In genomic region chr5:180352976-180353225, GRCh38 we compare ENCODE assay signal across 9 cellular contexts. TPM values are rescaled to one million over a fixed set of nuclear protein-coding genes. Genes with fewer than 3 reads are reported as not detected.
A peak's percentile ranks its signal among the peaks of the same experiment; 100 is the strongest.
DNase-seq lines count a peak whose midpoint lies in the region; ATAC-seq, FAIRE-seq and TF ChIP-seq lines count a peak whose summit lies in the region.
"Had no signal": no experiment of that assay in that cellular context is flagged by ENCODE, and none has a peak within 500 bp of the region (broad histone marks: within the 10 kb centered on the region; RNA-seq: fewer than 3 reads in every experiment).

No MANE protein-coding gene starts in this region.

- DNase-seq in A549 (ENCODE audit: low read depth in 1 of 2, low spot score in 1 of 2) (no peak), right lobe of liver (no peak), T-helper 9 cell (no peak), HCEC 1CT (no peak), glutamatergic neuron (no peak)

- H3K27me3 ChIP-seq in right lobe of liver: peaks cover 0 to 5% of the 10 kb centered on the region in 2 donors

- WGBS in A549 (ENCODE audit: missing lambda C conversion rate): no CpG with 5 or more reads among the region's 33 CpGs
- WGBS in right lobe of liver (ENCODE audit: insufficient coverage, low coverage, low lambda C conversion rate, missing lambda C conversion rate): no CpG with 5 or more reads among the region's 33 CpGs
- 1% methylated on average over 33 of the region's 33 CpGs for WGBS in urinary bladder

- POLR2A ChIA-PET in A549 (lab: Yijun Ruan, JAX): interaction anchor here (0.6 to 1.5 kb wide), 6 partner anchors 19 to 129 kb away, joined by 3 to 9 read pairs (median 4); no protein-coding TSS in a partner anchor

- H3K27ac Mint-ChIP-seq in glutamatergic neuron (ENCODE audit: unreplicated experiment): no peak overlapping the region

- H3K4me2 ChIP-seq in A549: peak overlapping the region; percentile 66

- TF ChIP-seq POLR2A in A549 (IDR thresholded peaks at IDR 0.05; ENCODE audit: low read length) (no peak), right lobe of liver (IDR thresholded peaks at IDR 0.05) (no peak)

- H3K4me1 Mint-ChIP-seq in glutamatergic neuron (ENCODE audit: low read depth, unreplicated experiment): peaks cover 17% of the 10 kb centered on the region

- CTCF ChIA-PET in A549 (lab: Yijun Ruan, JAX): interaction anchor here (1.0 to 1.4 kb wide), 4 partner anchors 10 to 88 kb away, joined by 3 to 6 read pairs (median 4); no protein-coding TSS in a partner anchor

- ATAC-seq in A549: peak in 1 of 2 experiments; percentile 69; a peak in 5 of 6 replicates
- ATAC-seq in GM21723 (IDR thresholded peaks at IDR 0.05; ENCODE audit: unreplicated experiment): peak; percentile 34
- no peak for ATAC-seq in right lobe of liver

- TF ChIP-seq CTCF in A549 (IDR thresholded peaks at IDR 0.05) (no peak), WI38 (IDR thresholded peaks at IDR 0.05; ENCODE audit: low read depth, low read length) (no peak), right lobe of liver (IDR thresholded peaks at IDR 0.05) (no peak), glutamatergic neuron (IDR thresholded peaks at IDR 0.05; ENCODE audit: partially characterized antibody, unreplicated experiment) (no peak)

- H3K9me3 ChIP-seq in A549 (no peaks in the 10 kb centered on the region), right lobe of liver (no peaks in the 10 kb centered on the region)

- H3K36me3 Mint-ChIP-seq in glutamatergic neuron (ENCODE audit: unreplicated experiment): no peaks in the 10 kb centered on the region

- H3K36me3 ChIP-seq in right lobe of liver (no peaks in the 10 kb centered on the region), urinary bladder (ENCODE audit: insufficient read depth) (no peaks in the 10 kb centered on the region)

- H3K4me1 ChIP-seq in A549: peaks cover 15% of the 10 kb centered on the region
- H3K4me1 ChIP-seq in right lobe of liver: peaks cover 0 to 16% (median 4%) of the 10 kb centered on the region in 4 donors
- no peaks in the 10 kb centered on the region for H3K4me1 ChIP-seq in urinary bladder (ENCODE audit: insufficient read depth)

- H3K27ac ChIP-seq in A549: peak overlapping the region; percentile 74 to 85
- no peak overlapping the region for H3K27ac ChIP-seq in right lobe of liver
- H3K27ac ChIP-seq in urinary bladder (ENCODE audit: low read depth): peak overlapping the region; percentile 54

- no peak for TF ChIP-seq EP300 in A549 (IDR thresholded peaks at IDR 0.05)

- H3K27me3 Mint-ChIP-seq in glutamatergic neuron (ENCODE audit: unreplicated experiment): peaks cover 18% of the 10 kb centered on the region

- peak overlapping the region; percentile 93 for H3K4me3 ChIP-seq in A549
- H3K4me3 ChIP-seq in WI38 (ENCODE audit: low read depth, low read length): peak overlapping the region; percentile 71
- peak overlapping the region; percentile 40 to 55 (median 44) for H3K4me3 ChIP-seq in right lobe of liver
- H3K4me3 ChIP-seq in urinary bladder (ENCODE audit: low read depth, low read length): peak overlapping the region; percentile 76

- no peak overlapping the region for H3K4me3 Mint-ChIP-seq in glutamatergic neuron (ENCODE audit: unreplicated experiment)

- intact Hi-C loops in right lobe of liver (cut with DNase I): no loop called here

- no peak for FAIRE-seq in A549 (lab: Jason Lieb, UNC)
- FAIRE-seq: G401.6 had no signal

- H3K9me3 Mint-ChIP-seq in glutamatergic neuron (ENCODE audit: unreplicated experiment): peaks cover 13% of the 10 kb centered on the region

- no peak for TF ChIP-seq RAD21 in A549 (conservative IDR thresholded peaks at IDR 0.05 in 1 of 2, IDR thresholded peaks at IDR 0.05 in 1 of 2)

TF ChIP-seq in A549, 52 proteins besides CTCF, POLR2A, EP300 and RAD21:
- TF ChIP-seq HOXA7 (CRISPR knock-in tag; IDR thresholded peaks at IDR 0.05): no peak
- TF ChIP-seq RFX5 (IDR thresholded peaks at IDR 0.05): no peak
- TF ChIP-seq ZNF302 (CRISPR knock-in tag; IDR thresholded peaks at IDR 0.05): no peak
- no peak for TF ChIP-seq USF2 (IDR thresholded peaks at IDR 0.05)
- no peak for TF ChIP-seq HEYL (CRISPR knock-in tag; IDR thresholded peaks at IDR 0.05)
- TF ChIP-seq HES2 (IDR thresholded peaks at IDR 0.05): no peak
- TF ChIP-seq MAX (IDR thresholded peaks at IDR 0.05): no peak
- TF ChIP-seq SMC3 (IDR thresholded peaks at IDR 0.05): no peak
- TF ChIP-seq REST (IDR thresholded peaks at IDR 0.05): no peak
- TF ChIP-seq ELK1 (IDR thresholded peaks at IDR 0.05; ENCODE audit: low read depth, low read length): no peak
- TF ChIP-seq ZSCAN20 (CRISPR knock-in tag; IDR thresholded peaks at IDR 0.05): no peak
- no peak for TF ChIP-seq FOSB (CRISPR knock-in tag; IDR thresholded peaks at IDR 0.05)
- TF ChIP-seq JUN (IDR thresholded peaks at IDR 0.05): no peak; a peak in 1 of 5 replicates
- TF ChIP-seq ESRRA (IDR thresholded peaks at IDR 0.05; ENCODE audit: borderline replicate concordance, low read length): no peak
- no peak for TF ChIP-seq PHF8 (IDR thresholded peaks at IDR 0.05; ENCODE audit: borderline replicate concordance, low read depth)
- no peak for TF ChIP-seq KDM5A (IDR thresholded peaks at IDR 0.05)
- TF ChIP-seq HOXB13 (CRISPR knock-in tag; IDR thresholded peaks at IDR 0.05; ENCODE audit: low read depth): no peak

RNA-seq across cellular contexts. Expression of gene GFPT2, which starts 0.2 kb away (rescaled TPM):
- polyA plus RNA-seq in A549 (2011; rRNA removed) (38.0 and 40.5 TPM in 2 replicates), A549 (2017; fragmentation: RNase III; extraction: RNeasy Plus Mini Kit Qiagen cat#74134 plus additional on column Dnase treatment) (24.4 to 34.9 TPM (median 31.6 TPM) in 3 replicates), urinary bladder (28.0 TPM)
- 16.9 and 22.1 TPM in 2 replicates for polyA plus RNA-seq in A549 (2012; cell fraction: cytosol; rRNA removed)
- polyA plus RNA-seq in A549 (2012; cell fraction: nucleus; rRNA removed): 31.2 and 41.0 TPM in 2 replicates
- polyA minus RNA-seq in A549 (2011; rRNA and poly(A)+ RNA removed): 34.8 and 36.3 TPM in 2 replicates
- total RNA-seq in right lobe of liver (under 1 TPM; 0.32 to 0.93 (median 0.61) TPM), urinary bladder (14.9 TPM), glutamatergic neuron (ENCODE audit: unreplicated experiment) (11.6 TPM)

Comparison
In these comparisons a context has a peak if more than half of its experiments do, and no peak if none do; other contexts are left out.
1. H3K27ac ChIP-seq: peak in A549 (2 of 2) and urinary bladder (single experiment); none in right lobe of liver (0 of 3).
2. Peak in every context shown above with its lines, with median percentiles within 50 percentile points of each other: H3K4me3 ChIP-seq.